In the genomic region with DNA sequence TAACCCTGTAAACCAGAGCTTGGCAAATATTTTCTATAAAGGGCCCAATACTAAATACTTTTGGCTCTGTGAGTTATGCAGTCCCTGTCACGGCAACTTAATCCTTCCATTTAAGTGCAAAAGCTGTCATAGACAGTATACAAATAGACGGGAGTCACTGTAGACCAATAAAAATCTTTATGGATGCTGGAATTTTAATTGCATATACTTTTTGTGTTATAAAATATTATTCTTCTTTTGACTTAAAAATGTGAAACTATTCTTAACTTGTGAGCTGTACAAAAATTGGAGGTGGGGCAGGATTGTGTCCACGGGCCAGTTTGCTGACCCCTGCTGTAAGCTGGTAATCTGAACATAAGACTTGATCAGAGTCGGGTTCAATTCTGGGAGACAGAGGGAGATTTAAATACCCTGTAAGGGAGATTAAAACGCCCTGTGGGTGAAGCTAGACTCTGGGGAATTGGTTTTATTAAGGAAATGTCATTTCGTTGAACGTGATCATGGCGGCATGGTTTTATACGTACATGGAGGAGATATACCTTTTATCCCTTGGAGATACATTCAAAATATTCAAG, we compare ENCODE assay signal across 1 cellular context.
TF ChIP-seq lines count a peak whose summit lies in the region.

No MANE protein-coding gene starts in this region.

TF ChIP-seq in K562, 482 proteins besides CTCF, POLR2A, EP300 and RAD21 (continued from another document):
- TF ChIP-seq, protein P1, sequence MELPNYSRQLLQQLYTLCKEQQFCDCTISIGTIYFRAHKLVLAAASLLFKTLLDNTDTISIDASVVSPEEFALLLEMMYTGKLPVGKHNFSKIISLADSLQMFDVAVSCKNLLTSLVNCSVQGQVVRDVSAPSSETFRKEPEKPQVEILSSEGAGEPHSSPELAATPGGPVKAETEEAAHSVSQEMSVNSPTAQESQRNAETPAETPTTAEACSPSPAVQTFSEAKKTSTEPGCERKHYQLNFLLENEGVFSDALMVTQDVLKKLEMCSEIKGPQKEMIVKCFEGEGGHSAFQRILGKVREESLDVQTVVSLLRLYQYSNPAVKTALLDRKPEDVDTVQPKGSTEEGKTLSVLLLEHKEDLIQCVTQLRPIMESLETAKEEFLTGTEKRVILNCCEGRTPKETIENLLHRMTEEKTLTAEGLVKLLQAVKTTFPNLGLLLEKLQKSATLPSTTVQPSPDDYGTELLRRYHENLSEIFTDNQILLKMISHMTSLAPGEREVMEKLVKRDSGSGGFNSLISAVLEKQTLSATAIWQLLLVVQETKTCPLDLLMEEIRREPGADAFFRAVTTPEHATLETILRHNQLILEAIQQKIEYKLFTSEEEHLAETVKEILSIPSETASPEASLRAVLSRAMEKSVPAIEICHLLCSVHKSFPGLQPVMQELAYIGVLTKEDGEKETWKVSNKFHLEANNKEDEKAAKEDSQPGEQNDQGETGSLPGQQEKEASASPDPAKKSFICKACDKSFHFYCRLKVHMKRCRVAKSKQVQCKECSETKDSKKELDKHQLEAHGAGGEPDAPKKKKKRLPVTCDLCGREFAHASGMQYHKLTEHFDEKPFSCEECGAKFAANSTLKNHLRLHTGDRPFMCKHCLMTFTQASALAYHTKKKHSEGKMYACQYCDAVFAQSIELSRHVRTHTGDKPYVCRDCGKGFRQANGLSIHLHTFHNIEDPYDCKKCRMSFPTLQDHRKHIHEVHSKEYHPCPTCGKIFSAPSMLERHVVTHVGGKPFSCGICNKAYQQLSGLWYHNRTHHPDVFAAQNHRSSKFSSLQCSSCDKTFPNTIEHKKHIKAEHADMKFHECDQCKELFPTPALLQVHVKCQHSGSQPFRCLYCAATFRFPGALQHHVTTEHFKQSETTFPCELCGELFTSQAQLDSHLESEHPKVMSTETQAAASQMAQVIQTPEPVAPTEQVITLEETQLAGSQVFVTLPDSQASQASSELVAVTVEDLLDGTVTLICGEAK (IDR thresholded peaks at IDR 0.05) = no peak
- TF ChIP-seq, protein P1 (CRISPR knock-in tag; IDR thresholded peaks at IDR 0.05) = no peak
- TF ChIP-seq, protein P2, sequence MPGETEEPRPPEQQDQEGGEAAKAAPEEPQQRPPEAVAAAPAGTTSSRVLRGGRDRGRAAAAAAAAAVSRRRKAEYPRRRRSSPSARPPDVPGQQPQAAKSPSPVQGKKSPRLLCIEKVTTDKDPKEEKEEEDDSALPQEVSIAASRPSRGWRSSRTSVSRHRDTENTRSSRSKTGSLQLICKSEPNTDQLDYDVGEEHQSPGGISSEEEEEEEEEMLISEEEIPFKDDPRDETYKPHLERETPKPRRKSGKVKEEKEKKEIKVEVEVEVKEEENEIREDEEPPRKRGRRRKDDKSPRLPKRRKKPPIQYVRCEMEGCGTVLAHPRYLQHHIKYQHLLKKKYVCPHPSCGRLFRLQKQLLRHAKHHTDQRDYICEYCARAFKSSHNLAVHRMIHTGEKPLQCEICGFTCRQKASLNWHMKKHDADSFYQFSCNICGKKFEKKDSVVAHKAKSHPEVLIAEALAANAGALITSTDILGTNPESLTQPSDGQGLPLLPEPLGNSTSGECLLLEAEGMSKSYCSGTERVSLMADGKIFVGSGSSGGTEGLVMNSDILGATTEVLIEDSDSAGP (CRISPR knock-in tag; IDR thresholded peaks at IDR 0.05) = no peak
